8 cellular contexts compared by ENCODE assay signal in the genomic region with DNA sequence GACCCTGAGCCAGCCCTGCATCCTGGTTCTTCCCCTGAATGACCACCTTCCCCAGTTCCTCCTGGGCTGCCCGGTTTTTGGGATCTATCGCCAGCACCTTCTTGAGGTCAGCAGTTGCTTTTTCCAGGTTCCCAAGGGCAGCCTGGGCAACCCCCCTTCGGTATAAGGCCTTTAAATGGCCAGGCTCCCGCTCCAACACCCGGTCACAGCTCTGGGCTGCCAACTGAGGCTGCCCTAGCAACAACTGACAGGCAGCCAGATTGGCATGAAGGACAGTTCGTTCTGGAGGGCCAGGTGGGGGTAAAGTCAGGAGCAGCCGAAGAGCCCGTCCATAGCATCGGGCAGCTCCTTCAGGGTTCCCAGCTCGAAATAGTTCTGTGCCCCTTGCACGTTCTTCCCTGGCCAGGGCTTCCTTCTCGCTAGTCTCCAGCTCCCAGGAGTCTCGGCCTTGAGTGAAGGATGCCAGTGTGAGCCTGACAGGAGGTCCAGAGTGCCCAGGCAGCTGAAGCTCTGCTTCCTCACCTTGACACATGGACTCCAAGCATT. TPM values are rescaled to one million over a fixed set of nuclear protein-coding genes. Genes with fewer than 3 reads are reported as not detected.
DNase-seq lines count a peak whose midpoint lies in the region; ATAC-seq and TF ChIP-seq lines count a peak whose summit lies in the region.

No MANE protein-coding gene starts in this region.

- H3K4me3 Mint-ChIP-seq in CD4-positive, alpha-beta memory T cell: peak overlapping the region in 6 of 8 donors; percentile 97 to 100 (median 99)

- H3K36me3 Mint-ChIP-seq in CD4-positive, alpha-beta memory T cell: peaks cover 20 to 38% of the 10 kb centered on the region in 2 donors

- H3K27ac Mint-ChIP-seq in CD4-positive, alpha-beta memory T cell: peak overlapping the region; percentile 89 to 99 (median 99)

- H3K27ac ChIP-seq in CD4-positive, alpha-beta memory T cell (ENCODE audit: low read depth, low read length): peak overlapping the region; percentile 83
- H3K27ac ChIP-seq in Panc1 (ENCODE audit: low read length) (peak overlapping the region; percentile 92), epithelial cell of prostate (peak overlapping the region; percentile 61), osteoblast (ENCODE audit: low read depth, low read length) (peak overlapping the region; percentile 55)

- in situ Hi-C loops in Panc1 (cut with HindIII; ENCODE audit: low pct_unique_long_range_greater_than_20kb, low sequenced_read_pairs): no loop called here

- intact Hi-C loops in CD4-positive, alpha-beta memory T cell (cut with micrococcal nuclease): loop anchor here (1.0 kb wide), 4 partner anchors 49 to 170 kb away; partner anchors contain the start of genes PBX2, RNF5 and SKIC2
- intact Hi-C loops in Panc1 (cut with micrococcal nuclease; ENCODE audit: unreplicated experiment): no loop called here

- TF ChIP-seq CTCF in Panc1 (IDR thresholded peaks at IDR 0.05) (no peak), osteoblast (IDR thresholded peaks at IDR 0.05; ENCODE audit: extremely low read depth, low read depth, low read length) (no peak)

- ATAC-seq in Panc1: no peak
- no peak for ATAC-seq in left lobe of liver

- peaks cover 22% of the 10 kb centered on the region for H3K36me3 ChIP-seq in CD4-positive, alpha-beta memory T cell (ENCODE audit: insufficient read depth, low read length)
- no peaks in the 10 kb centered on the region; the same call in 1 of the 2 replicates for H3K36me3 ChIP-seq in Panc1 (ENCODE audit: control insufficient read depth, insufficient read depth, low read length)
- H3K36me3 ChIP-seq in osteoblast (ENCODE audit: insufficient read depth, low read length): peaks cover 14% of the 10 kb centered on the region

- BruUV-seq in Panc1 (replicated peaks; lab: Mats Ljungman, UMichigan): no TSS peak

- no peak overlapping the region for H2AFZ ChIP-seq in osteoblast (ENCODE audit: low read length)

- H3K4me1 Mint-ChIP-seq in CD4-positive, alpha-beta memory T cell: peaks cover 33 to 57% (median 46%) of the 10 kb centered on the region in 4 donors

- peaks cover 0 to 3% (median 0%) of the 10 kb centered on the region in 8 donors for H3K9me3 Mint-ChIP-seq in CD4-positive, alpha-beta memory T cell

- DNase-seq in CD4-positive, alpha-beta memory T cell: no peak
- DNase-seq in Panc1 (ENCODE audit: low read depth, low spot score) (no peak), epithelial cell of prostate (ENCODE audit: low read depth, low spot score) (no peak), osteoblast (ENCODE audit: insufficient read length, low spot score, missing footprints) (no peak), DMS79 treated with DMSO at 0.1 percent for 48 hours (lab: John Stamatoyannopoulos, UW) (no peak), NCI-H69 (lab: John Stamatoyannopoulos, UW) (no peak), left lobe of liver (ENCODE audit: low spot score) (no peak)
- DNase-seq in stimulated activated CD4-positive, alpha-beta T cell treated with anti-CD3 and anti-CD28 coated beads, Interleukin-4, amount 100 ng/mL, for 1 hour: no peak

- POLR2A ChIA-PET in CD4-positive, alpha-beta memory T cell (lab: Charles Lee; ENCODE audit: partially characterized antibody): interaction anchor here (0.7 to 8.6 kb wide), 20 partner anchors 9 to 843 kb away, joined by 3 to 188 read pairs (median 4); partner anchors contain the start of genes AGPAT1, BAG6, DDX39B and DXO
- POLR2A ChIA-PET in Panc1 (lab: Charles Lee): interaction anchor here (0.5 to 0.6 kb wide), 2 partner anchors 24 to 69 kb away, joined by 3 to 5 read pairs; no protein-coding TSS in a partner anchor

- H3K4me2 ChIP-seq in osteoblast (ENCODE audit: insufficient read depth, low read length): peak overlapping the region; percentile 99

- H3K9me3 ChIP-seq in CD4-positive, alpha-beta memory T cell (ENCODE audit: control insufficient read depth in 1 of 2, low read length in 2 of 2): no peaks in the 10 kb centered on the region
- H3K9me3 ChIP-seq in Panc1 (ENCODE audit: control insufficient read depth, insufficient read depth, low read depth, low read length) (no peaks in the 10 kb centered on the region), osteoblast (ENCODE audit: low read depth, low read length) (no peaks in the 10 kb centered on the region)

- H3K79me2 ChIP-seq in osteoblast (ENCODE audit: insufficient read depth, low read length): peaks cover 39% of the 10 kb centered on the region

- no peaks in the 10 kb centered on the region for H4K20me1 ChIP-seq in osteoblast (ENCODE audit: insufficient read depth, low read length)

- CTCF ChIA-PET in CD4-positive, alpha-beta memory T cell (lab: Charles Lee; ENCODE audit: partially characterized antibody): interaction anchor here (0.7 to 5.1 kb wide), 9 partner anchors 10 to 116 kb away, joined by 3 to 32 read pairs (median 3); partner anchors contain the start of gene GPSM3
- CTCF ChIA-PET in Panc1 (lab: Charles Lee): interaction anchor here (1.2 kb wide), 1 partner anchor 10 kb away, joined by 4 read pairs; no protein-coding TSS in a partner anchor

- H3K4me3 ChIP-seq in CD4-positive, alpha-beta memory T cell (ENCODE audit: low read length in 2 of 2): peak overlapping the region; percentile 34 to 87
- H3K4me3 ChIP-seq in Panc1 (ENCODE audit: low read depth in 2 of 2, low read length in 2 of 2) (peak overlapping the region; percentile 78 to 92), osteoblast (ENCODE audit: insufficient read depth, low read length) (peak overlapping the region; percentile 95)

- H3K4me1 ChIP-seq in CD4-positive, alpha-beta memory T cell (ENCODE audit: insufficient read depth, low read length): peaks cover 35% of the 10 kb centered on the region
- peaks cover 23% of the 10 kb centered on the region for H3K4me1 ChIP-seq in Panc1 (ENCODE audit: control insufficient read depth, insufficient read depth, low read length)
- peaks cover 28% of the 10 kb centered on the region for H3K4me1 ChIP-seq in osteoblast (ENCODE audit: insufficient read depth, low read length)

- no peaks in the 10 kb centered on the region for H3K27me3 ChIP-seq in CD4-positive, alpha-beta memory T cell (ENCODE audit: insufficient read depth, low read length)
- H3K27me3 ChIP-seq in Panc1 (ENCODE audit: control insufficient read depth, insufficient read depth, low read length) (no peaks in the 10 kb centered on the region), osteoblast (ENCODE audit: insufficient read depth, low read length) (no peaks in the 10 kb centered on the region)

- peaks cover 0 to 2% of the 10 kb centered on the region in 2 donors for H3K27me3 Mint-ChIP-seq in CD4-positive, alpha-beta memory T cell

RNA-seq across cellular contexts. Expression of gene ATF6B, which starts 0.8 kb away (rescaled TPM):
- 100 to 1,000 TPM; 151 to 154 TPM for total RNA-seq in CD4-positive, alpha-beta memory T cell
- 10 to 100 TPM; 11.4 to 27.7 TPM for polyA plus RNA-seq in CD4-positive, alpha-beta memory T cell
- total RNA-seq in Panc1 (2021; ENCODE audit: unreplicated experiment) (127 TPM), osteoblast (27.5 and 30.1 TPM in 2 replicates), left lobe of liver (31.7 TPM)
- polyA plus RNA-seq in Panc1 (2012; ENCODE audit: insufficient read length): 121 TPM

RNA-seq across cellular contexts. Expression of gene FKBPL, which starts 1.3 kb away (rescaled TPM):
- total RNA-seq in CD4-positive, alpha-beta memory T cell: 1 to 10 TPM; 2.2 to 2.8 TPM
- 1 to 10 TPM; 2.0 to 3.0 TPM for polyA plus RNA-seq in CD4-positive, alpha-beta memory T cell
- 7.4 TPM for total RNA-seq in Panc1 (2021; ENCODE audit: unreplicated experiment)
- polyA plus RNA-seq in Panc1 (2012; ENCODE audit: insufficient read length): 6.2 TPM
- total RNA-seq in osteoblast: 9.8 and 11.5 TPM in 2 replicates
- 2.2 TPM for total RNA-seq in left lobe of liver

RNA-seq across cellular contexts. Expression of gene TNXB, which starts 19.7 kb away (rescaled TPM):
- 10 to 100 TPM; 16.5 to 22.4 TPM for total RNA-seq in CD4-positive, alpha-beta memory T cell
- polyA plus RNA-seq in CD4-positive, alpha-beta memory T cell: under 1 TPM in 1 of 2 donors, not detected in 1; 0.31 TPM
- total RNA-seq in Panc1 (2021; ENCODE audit: unreplicated experiment) (1.8 TPM), osteoblast (8.3 and 11.9 TPM in 2 replicates), left lobe of liver (13.7 TPM)
- polyA plus RNA-seq in Panc1 (2012; ENCODE audit: insufficient read length): 0.42 TPM

RNA-seq across cellular contexts. Expression of gene PRRT1, which starts 22.9 kb away (rescaled TPM):
- total RNA-seq in CD4-positive, alpha-beta memory T cell: 1 to 10 TPM; 1.5 to 1.9 TPM
- polyA plus RNA-seq in CD4-positive, alpha-beta memory T cell: under 1 TPM in 1 of 2 donors, not detected in 1; 0.60 TPM
- total RNA-seq in Panc1 (2021; ENCODE audit: unreplicated experiment) (1.3 TPM), osteoblast (under 0.01 TPM in 1 of 2 replicates, not detected in the other), left lobe of liver (0.38 TPM)
- 2.7 TPM for polyA plus RNA-seq in Panc1 (2012; ENCODE audit: insufficient read length)

RNA-seq across cellular contexts. Expression of gene PPT2, which starts 25.1 kb away (rescaled TPM):
- total RNA-seq in CD4-positive, alpha-beta memory T cell: 10 to 100 TPM; 12.7 to 15.4 TPM
- polyA plus RNA-seq in CD4-positive, alpha-beta memory T cell: 1 to 10 TPM; 3.8 TPM
- total RNA-seq in Panc1 (2021; ENCODE audit: unreplicated experiment) (20.1 TPM), osteoblast (6.5 and 8.3 TPM in 2 replicates), left lobe of liver (15.6 TPM)
- 15.2 TPM for polyA plus RNA-seq in Panc1 (2012; ENCODE audit: insufficient read length)
